Comparison of ENCODE assay signal across 8 cellular contexts in the genomic region with DNA sequence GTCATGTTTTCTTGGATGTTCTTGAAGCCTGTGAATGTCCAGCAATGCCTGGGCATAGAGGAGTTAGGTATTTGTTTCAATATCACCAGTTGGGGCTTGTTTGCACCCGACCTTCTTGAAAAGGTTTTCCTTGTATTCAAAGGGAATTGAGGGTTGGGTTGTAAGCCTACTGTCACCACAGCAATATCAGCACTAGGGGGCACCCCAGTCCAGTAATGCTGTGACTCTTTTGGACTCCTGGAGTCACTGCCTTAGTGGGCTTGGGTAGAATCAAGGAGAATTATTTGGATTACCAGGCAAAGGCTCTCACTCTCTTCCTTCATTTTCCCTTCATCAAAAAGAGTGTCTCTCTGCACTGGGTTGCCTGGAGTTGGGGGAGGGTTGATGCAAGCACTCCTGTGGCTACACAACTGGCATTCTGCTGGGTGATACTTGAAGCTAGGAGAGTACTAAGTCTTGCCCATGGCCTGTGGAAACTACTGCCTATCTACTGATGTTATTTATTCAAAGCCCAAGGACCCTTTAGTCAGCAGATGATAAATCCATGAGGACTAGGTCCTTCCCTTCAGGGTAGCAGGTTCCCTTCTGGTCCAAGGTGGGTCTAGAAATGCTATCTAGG. TPM values are rescaled to one million over a fixed set of nuclear protein-coding genes. Genes with fewer than 3 reads are reported as not detected.
A peak's percentile ranks its signal among the peaks of the same experiment; 100 is the strongest.
DNase-seq lines count a peak whose midpoint lies in the region; ATAC-seq and TF ChIP-seq lines count a peak whose summit lies in the region.

No MANE protein-coding gene starts in this region.

- no peaks in the 10 kb centered on the region for H3K4me1 Mint-ChIP-seq in activated naive CD4-positive, alpha-beta T cell treated with anti-CD3 and anti-CD28 coated beads for 36 hours (ENCODE audit: low read depth)

- no peaks in the 10 kb centered on the region for H3K79me2 ChIP-seq in OCI-LY1 (ENCODE audit: insufficient read depth, low read length)

- no peaks in the 10 kb centered on the region for H3F3A ChIP-seq in OCI-LY1 (ENCODE audit: insufficient read depth, low read length)

- H4K20me1 ChIP-seq in OCI-LY1 (ENCODE audit: insufficient read depth, low read length) = no peaks in the 10 kb centered on the region

- peaks cover 6% of the 10 kb centered on the region for H3K9me3 Mint-ChIP-seq in activated naive CD4-positive, alpha-beta T cell treated with anti-CD3 and anti-CD28 coated beads for 36 hours

- H3K9me2 ChIP-seq in OCI-LY1 (ENCODE audit: low read depth, low read length) = no peaks in the 10 kb centered on the region

- intact Hi-C loops in activated naive CD4-positive, alpha-beta T cell treated with anti-CD3 and anti-CD28 coated beads for 36 hours (cut with micrococcal nuclease) = loop anchor here (1.0 to 5.0 kb wide), 3 partner anchors 492 to 581 kb away; no protein-coding TSS in a partner anchor
- intact Hi-C loops in left lung (cut with DNase I) = no loop called here
- intact Hi-C loops in esophagus muscularis mucosa (cut with DNase I) = no loop called here
- intact Hi-C loops in ovary (cut with DNase I) = no loop called here

- ATAC-seq in left lung = peak; percentile 77

- H3K4me3 ChIP-seq in OCI-LY1 (ENCODE audit: low read depth, low read length, poor library complexity, severe bottlenecking) (no peak overlapping the region), left lung (no peak overlapping the region), esophagus muscularis mucosa (no peak overlapping the region), ovary (no peak overlapping the region)

- no peak overlapping the region for H3K4me2 ChIP-seq in OCI-LY1 (ENCODE audit: low read length)

- peaks cover 2% of the 10 kb centered on the region for H3K36me3 Mint-ChIP-seq in activated naive CD4-positive, alpha-beta T cell treated with anti-CD3 and anti-CD28 coated beads for 36 hours (ENCODE audit: low read depth)

- peaks cover 26% of the 10 kb centered on the region for H3K27me3 Mint-ChIP-seq in activated naive CD4-positive, alpha-beta T cell treated with anti-CD3 and anti-CD28 coated beads for 36 hours (ENCODE audit: low read depth)

- H3K4me3 Mint-ChIP-seq in activated naive CD4-positive, alpha-beta T cell treated with anti-CD3 and anti-CD28 coated beads for 36 hours = no peak overlapping the region

- DNase-seq in activated naive CD4-positive, alpha-beta T cell treated with Interleukin-2 at 50 U/mL for 16 hours = peak; percentile 46
- no peak for DNase-seq in activated naive CD4-positive, alpha-beta T cell (lab: John Stamatoyannopoulos, UW)
- DNase-seq in activated naive CD4-positive, alpha-beta T cell treated with anti-CD3 and anti-CD28 coated beads for 36 hours = peak; percentile 61
- DNase-seq in left lung (no peak), NCI-H1092 treated with DMSO at 0.1 percent for 48 hours (lab: John Stamatoyannopoulos, UW) (no peak), esophagus muscularis mucosa (ENCODE audit: extremely low spot score) (no peak), ovary (no peak)

- TF ChIP-seq CTCF in OCI-LY1 (IDR thresholded peaks at IDR 0.05; ENCODE audit: low read length) = peak; percentile 69
- TF ChIP-seq CTCF in left lung (IDR thresholded peaks at IDR 0.05) = peak; percentile 37 to 42
- TF ChIP-seq CTCF in esophagus muscularis mucosa (IDR thresholded peaks at IDR 0.05) = peak in 1 of 3 experiments; percentile 22
- no peak for TF ChIP-seq CTCF in ovary (IDR thresholded peaks at IDR 0.05)

- no peaks in the 10 kb centered on the region for H3K9me3 ChIP-seq in OCI-LY1 (ENCODE audit: low read length)
- no peaks in the 10 kb centered on the region for H3K9me3 ChIP-seq in left lung
- H3K9me3 ChIP-seq in esophagus muscularis mucosa = peaks cover 0 to 8% (median 2%) of the 10 kb centered on the region in 4 donors
- H3K9me3 ChIP-seq in ovary = no peaks in the 10 kb centered on the region

- H3K27me3 ChIP-seq in OCI-LY1 (ENCODE audit: insufficient read depth, low read length) = no peaks in the 10 kb centered on the region
- H3K27me3 ChIP-seq in left lung = no peaks in the 10 kb centered on the region
- no peaks in the 10 kb centered on the region for H3K27me3 ChIP-seq in esophagus muscularis mucosa
- no peaks in the 10 kb centered on the region for H3K27me3 ChIP-seq in ovary

- 67% methylated on average over 1 of the region's 1 CpG for WGBS in esophagus muscularis mucosa
- 33 to 53% (median 39%) methylated on average over 1 of the region's 1 CpG for WGBS in ovary, 3 donors

- H2AFZ ChIP-seq in OCI-LY1 (ENCODE audit: low read length) = no peak overlapping the region

- no peaks in the 10 kb centered on the region for H3K36me3 ChIP-seq in OCI-LY1 (ENCODE audit: insufficient read depth, low read length)
- H3K36me3 ChIP-seq in left lung = no peaks in the 10 kb centered on the region
- H3K36me3 ChIP-seq in esophagus muscularis mucosa = no peaks in the 10 kb centered on the region
- H3K36me3 ChIP-seq in ovary = no peaks in the 10 kb centered on the region

- TF ChIP-seq POLR2A in esophagus muscularis mucosa (IDR thresholded peaks at IDR 0.05; ENCODE audit: low read depth) = no peak
- no peak for TF ChIP-seq POLR2A in ovary (IDR thresholded peaks at IDR 0.05)

- TF ChIP-seq EP300 in esophagus muscularis mucosa (IDR thresholded peaks at IDR 0.05) (no peak), ovary (IDR thresholded peaks at IDR 0.05) (no peak)

- H3K27ac ChIP-seq in OCI-LY1 (ENCODE audit: low read depth, low read length, poor library complexity, severe bottlenecking) = no peak overlapping the region
- H3K27ac ChIP-seq in left lung = no peak overlapping the region
- H3K27ac ChIP-seq in esophagus muscularis mucosa (replicated peaks in 1 of 4) = no peak overlapping the region
- H3K27ac ChIP-seq in ovary = no peak overlapping the region

- no peak overlapping the region for H3K27ac Mint-ChIP-seq in activated naive CD4-positive, alpha-beta T cell treated with anti-CD3 and anti-CD28 coated beads for 36 hours

- H3K9ac ChIP-seq in OCI-LY1 (ENCODE audit: low read length) = no peak overlapping the region

- CTCF ChIA-PET in activated naive CD4-positive, alpha-beta T cell treated with anti-CD3 and anti-CD28 coated beads for 36 hours (lab: Charles Lee) = interaction anchor here (0.6 to 1.5 kb wide), 7 partner anchors 19 to 564 kb away, joined by 3 to 5 read pairs (median 3); no protein-coding TSS in a partner anchor

- H3K4me1 ChIP-seq in OCI-LY1 (ENCODE audit: insufficient read depth, low read length, severe bottlenecking) = no peaks in the 10 kb centered on the region
- H3K4me1 ChIP-seq in left lung = no peaks in the 10 kb centered on the region
- no peaks in the 10 kb centered on the region for H3K4me1 ChIP-seq in esophagus muscularis mucosa
- no peaks in the 10 kb centered on the region for H3K4me1 ChIP-seq in ovary (ENCODE audit: insufficient read depth)

RNA-seq across cellular contexts. Expression of a gene that starts 34.5 kb away (rescaled TPM):
- not detected for total RNA-seq in activated naive CD4-positive, alpha-beta T cell treated with anti-CD3 and anti-CD28 coated beads for 36 hours
- not detected for total RNA-seq in left lung
- total RNA-seq in esophagus muscularis mucosa = not detected
- total RNA-seq in ovary = not detected
- polyA plus RNA-seq in ovary = not detected

RNA-seq across cellular contexts. Expression of a gene that starts 44.8 kb away (rescaled TPM):
- total RNA-seq in activated naive CD4-positive, alpha-beta T cell treated with anti-CD3 and anti-CD28 coated beads for 36 hours = not detected
- not detected for total RNA-seq in left lung
- total RNA-seq in esophagus muscularis mucosa = not detected
- not detected for total RNA-seq in ovary
- not detected for polyA plus RNA-seq in ovary

RNA-seq across cellular contexts. Expression of a gene that starts 47.7 kb away (rescaled TPM):
- not detected for total RNA-seq in activated naive CD4-positive, alpha-beta T cell treated with anti-CD3 and anti-CD28 coated beads for 36 hours
- total RNA-seq in left lung (not detected), esophagus muscularis mucosa (not detected), ovary (not detected)
- not detected for polyA plus RNA-seq in ovary

Comparison
In these comparisons a context has a peak if more than half of its experiments do, and no peak if none do; other contexts are left out.
1. DNase-seq: peak in activated naive CD4-positive, alpha-beta T cell treated with Interleukin-2 at 50 U/mL for 16 hours (single experiment) and activated naive CD4-positive, alpha-beta T cell treated with anti-CD3 and anti-CD28 coated beads for 36 hours (single experiment); none in activated naive CD4-positive, alpha-beta T cell (0 of 4), left lung (0 of 2), NCI-H1092 treated with DMSO at 0.1 percent for 48 hours (single experiment), esophagus muscularis mucosa (single experiment) and ovary (0 of 5).
2. CTCF ChIP-seq: peak in OCI-LY1 (single experiment) and left lung (2 of 2); none in ovary (0 of 3).